In the genomic region with DNA sequence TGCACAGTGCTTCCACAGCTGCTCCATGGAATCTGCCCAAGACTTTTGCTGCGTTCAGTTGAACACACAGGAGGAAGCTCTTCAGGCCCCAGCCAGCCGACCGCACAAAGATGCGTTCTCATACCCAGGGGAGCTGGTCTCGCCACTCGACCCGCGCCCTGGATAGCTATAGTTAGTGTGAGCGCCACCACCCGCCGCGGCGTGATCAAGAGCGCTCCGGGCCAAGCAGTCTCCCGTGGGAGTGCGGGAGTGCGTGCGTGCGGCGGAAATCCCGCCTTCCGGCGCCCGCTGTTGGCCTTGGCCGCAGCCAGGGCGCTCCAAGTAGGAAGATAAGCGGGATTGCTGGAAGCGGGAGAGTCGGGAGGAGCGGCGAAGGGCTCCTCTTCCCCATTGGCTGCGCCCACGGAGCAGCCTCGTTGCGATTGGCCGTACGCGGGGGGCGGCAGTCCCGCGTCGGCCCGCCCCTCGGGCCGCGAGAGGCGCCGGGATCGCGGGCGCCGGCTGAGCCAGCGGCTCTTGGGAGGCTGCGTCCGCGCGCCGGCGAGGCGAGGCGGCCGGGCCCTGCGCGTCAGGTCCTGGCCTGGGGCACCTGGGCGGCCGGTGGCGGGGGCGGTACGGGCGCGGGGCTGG, we compare ENCODE assay signal across 15 cellular contexts. TPM values are rescaled to one million over a fixed set of nuclear protein-coding genes. Genes with fewer than 3 reads are reported as not detected.
DNase-seq lines count a peak whose midpoint lies in the region; ATAC-seq and TF ChIP-seq lines count a peak whose summit lies in the region.
"Not testable (repeated sequence)": the region's sequence is repeated elsewhere in the genome, so short reads cannot be mapped to it uniquely, and the experiment has no call there.
"Had no signal": no experiment of that assay in that cellular context is flagged by ENCODE, and none has a peak within 500 bp of the region (broad histone marks: within the 10 kb centered on the region; RNA-seq: fewer than 3 reads in every experiment).

No MANE protein-coding gene starts in this region.

- peak overlapping the region; percentile 50 for H3K4me3 Mint-ChIP-seq in CD8-positive, alpha-beta T cell
- not testable (repeated sequence) for H3K4me3 Mint-ChIP-seq in activated B cell treated with CpG ODN at 0.5 μM for 24 hours
- H3K4me3 Mint-ChIP-seq in natural killer cell treated with Interleukin-12 subunit alpha and Interleukin-12 subunit beta and Interleukin-15 and Interleukin-18, amount 100 ng/mL, for 72 hours, result peak overlapping the region; percentile 93

- H3K27ac ChIP-seq in CD8-positive, alpha-beta T cell (ENCODE audit: low read depth, low read length); coronary artery: not testable (repeated sequence)
- H3K27ac ChIP-seq in tibial artery, result peak overlapping the region in 1 of 2 donors; percentile 59

- not testable (repeated sequence) for H3K9me3 Mint-ChIP-seq in CD8-positive, alpha-beta T cell; activated B cell treated with CpG ODN at 0.5 μM for 24 hours; natural killer cell treated with Interleukin-12 subunit alpha and Interleukin-12 subunit beta and Interleukin-15 and Interleukin-18, amount 100 ng/mL, for 72 hours

- CTCF ChIA-PET in CD8-positive, alpha-beta T cell (lab: Charles Lee); activated B cell treated with CpG ODN at 0.5 μM for 24 hours (lab: Charles Lee): not testable (repeated sequence)

- not testable (repeated sequence) for TF ChIP-seq CTCF in CD8-positive, alpha-beta T cell (IDR thresholded peaks at IDR 0.05); activated B cell treated with CpG ODN at 0.5 μM for 24 hours (IDR thresholded peaks at IDR 0.05); coronary artery (IDR thresholded peaks at IDR 0.05); kidney epithelial cell (IDR thresholded peaks at IDR 0.05; ENCODE audit: insufficient read depth, low read length, poor library complexity, severe bottlenecking); tibial artery (IDR thresholded peaks at IDR 0.05)

- H3K27ac Mint-ChIP-seq in CD8-positive, alpha-beta T cell; activated B cell treated with CpG ODN at 0.5 μM for 24 hours: not testable (repeated sequence)
- H3K27ac Mint-ChIP-seq in natural killer cell treated with Interleukin-12 subunit alpha and Interleukin-12 subunit beta and Interleukin-15 and Interleukin-18, amount 100 ng/mL, for 72 hours, result peak overlapping the region; percentile 64 to 85

- not testable (repeated sequence) for H3K4me3 ChIP-seq in CD8-positive, alpha-beta T cell (ENCODE audit: low read depth, low read length)
- H3K4me3 ChIP-seq in coronary artery (peak overlapping the region; percentile 57), kidney epithelial cell (ENCODE audit: low read depth, low read length) (peak overlapping the region; percentile 22), tibial artery (peak overlapping the region; percentile 45 to 46)

- H3K4me1 Mint-ChIP-seq in CD8-positive, alpha-beta T cell (ENCODE audit: low read depth); activated B cell treated with CpG ODN at 0.5 μM for 24 hours; natural killer cell treated with Interleukin-12 subunit alpha and Interleukin-12 subunit beta and Interleukin-15 and Interleukin-18, amount 100 ng/mL, for 72 hours (ENCODE audit: low read depth in 2 of 2): not testable (repeated sequence)

- H3K4me1 ChIP-seq in CD8-positive, alpha-beta T cell (ENCODE audit: insufficient read depth, low read length); tibial artery: not testable (repeated sequence)

- peak; percentile 69 for ATAC-seq in CD8-positive, alpha-beta T cell
- peak; percentile 67 for ATAC-seq in GM19467 (IDR thresholded peaks at IDR 0.05; ENCODE audit: unreplicated experiment)
- ATAC-seq in HG03354 (IDR thresholded peaks at IDR 0.05; ENCODE audit: poor library complexity, severe bottlenecking, unreplicated experiment), result peak; percentile 82
- peak; percentile 70 for ATAC-seq in activated B cell treated with CpG ODN at 0.5 μM for 24 hours (ENCODE audit: low read depth)
- peak in 1 of 2 donors; percentile 64 for ATAC-seq in natural killer cell treated with Interleukin-12 subunit alpha and Interleukin-12 subunit beta and Interleukin-15 and Interleukin-18, amount 100 ng/mL, for 72 hours

- not testable (repeated sequence) for H3K9me3 ChIP-seq in CD8-positive, alpha-beta T cell (ENCODE audit: low read length); tibial artery

- not testable (repeated sequence) for H3K36me3 ChIP-seq in CD8-positive, alpha-beta T cell (ENCODE audit: insufficient read depth, low read length); kidney epithelial cell (ENCODE audit: control insufficient read depth, insufficient read depth, low read length); tibial artery

- not testable (repeated sequence) for H3K36me3 Mint-ChIP-seq in CD8-positive, alpha-beta T cell; activated B cell treated with CpG ODN at 0.5 μM for 24 hours (ENCODE audit: low read depth); natural killer cell treated with Interleukin-12 subunit alpha and Interleukin-12 subunit beta and Interleukin-15 and Interleukin-18, amount 100 ng/mL, for 72 hours

- not testable (repeated sequence) for H3K27me3 ChIP-seq in CD8-positive, alpha-beta T cell (ENCODE audit: insufficient read depth, low read length); kidney epithelial cell (ENCODE audit: control insufficient read depth, insufficient read depth, low read length); tibial artery

- intact Hi-C loops in CD8-positive, alpha-beta T cell (cut with DNase I, micrococcal nuclease); activated B cell treated with CpG ODN at 0.5 μM for 24 hours (cut with micrococcal nuclease); tibial artery (cut with DNase I; ENCODE audit: low total_unique reads): not testable (repeated sequence)

- POLR2A ChIA-PET in CD8-positive, alpha-beta T cell (lab: Charles Lee); activated B cell treated with CpG ODN at 0.5 μM for 24 hours (lab: Charles Lee): not testable (repeated sequence)

- H3K27me3 Mint-ChIP-seq in CD8-positive, alpha-beta T cell (ENCODE audit: low read depth); activated B cell treated with CpG ODN at 0.5 μM for 24 hours; natural killer cell treated with Interleukin-12 subunit alpha and Interleukin-12 subunit beta and Interleukin-15 and Interleukin-18, amount 100 ng/mL, for 72 hours: not testable (repeated sequence)

- DNase-seq in CD8-positive, alpha-beta T cell; activated B cell treated with CpG ODN at 0.5 μM for 24 hours; coronary artery (ENCODE audit: low spot score); kidney epithelial cell (ENCODE audit: low read depth); natural killer cell treated with Interleukin-12 subunit alpha and Interleukin-12 subunit beta and Interleukin-15 and Interleukin-18, amount 100 ng/mL, for 72 hours (ENCODE audit: low spot score); tibial artery: not testable (repeated sequence)

RNA-seq across cellular contexts. Expression of gene GOLGA6L25, which starts 35.7 kb away (rescaled TPM):
- total RNA-seq in CD8-positive, alpha-beta T cell, result not detected
- total RNA-seq in activated B cell treated with CpG ODN at 0.5 μM for 24 hours (not detected in 2 replicates), kidney epithelial cell (not detected in 2 replicates)
- total RNA-seq in natural killer cell treated with Interleukin-12 subunit alpha and Interleukin-12 subunit beta and Interleukin-15 and Interleukin-18, amount 100 ng/mL, for 72 hours, result not detected
- total RNA-seq: activated T-helper 1 cell treated with anti-CD3 and anti-CD28 coated beads, Interleukin-12 subunit alpha, Interleukin-12 subunit beta, Interleukin-2, Interleukin-4 antibody, amounts not matched to agents 30 ng/mL and 10 ng/mL and 1 ng/mL, durations not matched to agents 14 hours and 24 hours and 36 hours; astrocyte; esophagus mucosa; GM12878; kidney; mesenteric fat pad; NCI-H460 had no signal

RNA-seq across cellular contexts. Expression of gene GOLGA8G, which starts 56.3 kb away (rescaled TPM):
- not detected for total RNA-seq in CD8-positive, alpha-beta T cell
- total RNA-seq in activated B cell treated with CpG ODN at 0.5 μM for 24 hours, result not detected in 2 replicates
- not detected in 2 replicates for total RNA-seq in kidney epithelial cell
- total RNA-seq in natural killer cell treated with Interleukin-12 subunit alpha and Interleukin-12 subunit beta and Interleukin-15 and Interleukin-18, amount 100 ng/mL, for 72 hours, result not detected
- total RNA-seq: activated T-helper 1 cell treated with anti-CD3 and anti-CD28 coated beads, Interleukin-12 subunit alpha, Interleukin-12 subunit beta, Interleukin-2, Interleukin-4 antibody, amounts not matched to agents 30 ng/mL and 10 ng/mL and 1 ng/mL, durations not matched to agents 14 hours and 24 hours and 36 hours; astrocyte; esophagus mucosa; GM12878; kidney; mesenteric fat pad; NCI-H460 had no signal
